ENCODE assay signal across 11 cellular contexts in the genomic region with DNA sequence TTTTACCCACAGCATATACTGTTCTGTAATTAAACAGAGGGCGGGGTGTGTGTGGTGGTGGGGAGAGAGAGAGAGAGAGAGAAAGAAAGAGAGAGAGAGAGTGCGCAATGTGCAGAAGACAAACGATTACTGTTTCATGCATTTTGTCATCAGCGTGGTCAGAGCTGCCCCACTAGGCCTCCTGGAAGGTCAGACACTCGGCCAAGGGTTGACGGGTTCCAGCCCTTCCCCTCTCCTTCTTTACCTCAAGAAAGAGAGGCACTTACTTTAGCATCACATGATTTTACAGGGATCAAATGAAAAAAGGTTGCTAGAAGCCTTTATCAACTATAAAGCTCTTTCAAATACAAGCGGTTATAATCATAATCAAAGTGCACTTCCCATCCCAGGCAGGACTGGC.
DNase-seq lines count a peak whose midpoint lies in the region; ATAC-seq and TF ChIP-seq lines count a peak whose summit lies in the region.
"Had no signal": no experiment of that assay in that cellular context is flagged by ENCODE, and none has a peak within 500 bp of the region (broad histone marks: within the 10 kb centered on the region; RNA-seq: fewer than 3 reads in every experiment).

No MANE protein-coding gene starts in this region.

- CTCF ChIA-PET in activated CD8-positive, alpha-beta T cell treated with anti-CD3 and anti-CD28 coated beads for 36 hours (lab: Charles Lee), result interaction anchor here (1.6 kb wide), 1 partner anchor 67 kb away, joined by 3 read pairs; no protein-coding TSS in a partner anchor
- CTCF ChIA-PET in activated CD8-positive, alpha-beta T cell treated with anti-CD3 and anti-CD28 coated beads, Interleukin-2, amount 10 ng/mL, durations not matched to agents 7 days and 5 days (lab: Charles Lee), result no interaction called here

- TF ChIP-seq RAD21 in neural cell (conservative IDR thresholded peaks at IDR 0.05), result no peak

- peak overlapping the region; percentile 96 for H2AFZ ChIP-seq in neural cell (ENCODE audit: low read depth, low read length)

- no peaks in the 10 kb centered on the region for H3K79me2 ChIP-seq in neural cell (replicated peaks; ENCODE audit: insufficient read depth, low read length)

- no peak for ATAC-seq in activated CD8-positive, alpha-beta T cell treated with anti-CD3 and anti-CD28 coated beads for 36 hours
- ATAC-seq in activated CD8-positive, alpha-beta T cell treated with anti-CD3 and anti-CD28 coated beads, Interleukin-2, amount 10 ng/mL, durations not matched to agents 7 days and 5 days, result no peak
- no peak for ATAC-seq in aorta (ENCODE audit: low FRiP score)
- no peak for ATAC-seq in HG03280 (IDR thresholded peaks at IDR 0.05; ENCODE audit: unreplicated experiment)
- ATAC-seq: A549 had no signal

- no peak for TF ChIP-seq EP300 in neural cell (conservative IDR thresholded peaks at IDR 0.05; ENCODE audit: poor library complexity, severe bottlenecking)

- no peak for DNase-seq in activated CD8-positive, alpha-beta T cell treated with anti-CD3 and anti-CD28 coated beads for 36 hours
- no peak for DNase-seq in activated CD8-positive, alpha-beta T cell treated with anti-CD3 and anti-CD28 coated beads, Interleukin-2, amount 10 ng/mL, durations not matched to agents 7 days and 5 days
- DNase-seq in fibroblast of mammary gland (ENCODE audit: low read depth) (peak; percentile 24), uterus (no peak), aorta (no peak), SW480 (ENCODE audit: low spot score) (no peak)
- DNase-seq: MG63; stimulated activated CD4-positive, alpha-beta T cell treated with anti-CD3 and anti-CD28 coated beads, Interleukin-12 subunit alpha, Interleukin-12 subunit beta, amount 100 ng/mL, for 4 hours had no signal

- intact Hi-C loops in activated CD8-positive, alpha-beta T cell treated with anti-CD3 and anti-CD28 coated beads for 36 hours (cut with micrococcal nuclease), result no loop called here
- intact Hi-C loops in uterus (cut with DNase I; ENCODE audit: low total_unique reads) (no loop called here), aorta (cut with DNase I) (loop anchor here in 1 of 2 donors (1.0 to 5.0 kb wide), 3 partner anchors 20 to 375 kb away; no protein-coding TSS in a partner anchor)

- H3K36me3 Mint-ChIP-seq in activated CD8-positive, alpha-beta T cell treated with anti-CD3 and anti-CD28 coated beads for 36 hours (ENCODE audit: low read depth), result no peaks in the 10 kb centered on the region
- no peaks in the 10 kb centered on the region for H3K36me3 Mint-ChIP-seq in activated CD8-positive, alpha-beta T cell treated with anti-CD3 and anti-CD28 coated beads, Interleukin-2, amount 10 ng/mL, durations not matched to agents 7 days and 5 days (ENCODE audit: low read depth)

- peak overlapping the region; percentile 62 for H3K4me2 ChIP-seq in neural cell (ENCODE audit: low read length)
- H3K4me2 ChIP-seq: A549 had no signal

- no peak for TF ChIP-seq CTCF in activated CD8-positive, alpha-beta T cell treated with anti-CD3 and anti-CD28 coated beads for 36 hours (IDR thresholded peaks at IDR 0.05)
- TF ChIP-seq CTCF in fibroblast of mammary gland (conservative IDR thresholded peaks at IDR 0.05; ENCODE audit: control insufficient read depth, insufficient read depth, low read depth, low read length) (no peak), neural cell (IDR thresholded peaks at IDR 0.05; ENCODE audit: poor library complexity, severe bottlenecking) (no peak), uterus (IDR thresholded peaks at IDR 0.05) (no peak)

- H3K9me2 ChIP-seq in neural cell (ENCODE audit: insufficient read depth, low read length), result no peaks in the 10 kb centered on the region

- no peak for TF ChIP-seq POLR2A in uterus (IDR thresholded peaks at IDR 0.05)

- peaks cover 2% of the 10 kb centered on the region for H3K4me1 Mint-ChIP-seq in activated CD8-positive, alpha-beta T cell treated with anti-CD3 and anti-CD28 coated beads for 36 hours (ENCODE audit: low read depth)
- no peaks in the 10 kb centered on the region for H3K4me1 Mint-ChIP-seq in activated CD8-positive, alpha-beta T cell treated with anti-CD3 and anti-CD28 coated beads, Interleukin-2, amount 10 ng/mL, durations not matched to agents 7 days and 5 days (ENCODE audit: low read depth)

- 51 to 59% methylated on average over 7 of the region's 7 CpGs for WGBS in aorta, 2 donors

- peaks cover 12% of the 10 kb centered on the region for H3F3A ChIP-seq in neural cell (ENCODE audit: insufficient read depth, low read length, poor library complexity, severe bottlenecking)

- H3K9me3 Mint-ChIP-seq in activated CD8-positive, alpha-beta T cell treated with anti-CD3 and anti-CD28 coated beads for 36 hours, result peaks cover 3% of the 10 kb centered on the region
- no peaks in the 10 kb centered on the region for H3K9me3 Mint-ChIP-seq in activated CD8-positive, alpha-beta T cell treated with anti-CD3 and anti-CD28 coated beads, Interleukin-2, amount 10 ng/mL, durations not matched to agents 7 days and 5 days (ENCODE audit: insufficient read depth)

- H4K20me1 ChIP-seq in neural cell (ENCODE audit: insufficient read depth), result no peaks in the 10 kb centered on the region

- peak overlapping the region; percentile 98 for H3K27ac ChIP-seq in neural cell (ENCODE audit: low read length)
- H3K27ac ChIP-seq in uterus, result peak overlapping the region; percentile 78 to 86
- H3K27ac ChIP-seq in aorta (ENCODE audit: low read depth in 1 of 2, low read length in 2 of 2), result peak overlapping the region in 1 of 2 donors; percentile 60
- H3K27ac ChIP-seq: A549 had no signal

- H3K9ac ChIP-seq in neural cell (ENCODE audit: low read length), result peak overlapping the region; percentile 86

- H3K4me3 ChIP-seq in fibroblast of mammary gland (ENCODE audit: control insufficient read depth, low read depth, low read length) (no peak overlapping the region), neural cell (ENCODE audit: low read length) (peak overlapping the region; percentile 67), uterus (peak overlapping the region in 1 of 2 donors; percentile 44), aorta (ENCODE audit: low read length in 2 of 2) (no peak overlapping the region)
- H3K4me3 ChIP-seq: A549, MG63 had no signal

- H3K4me1 ChIP-seq in uterus (no peaks in the 10 kb centered on the region), aorta (ENCODE audit: control insufficient read depth in 1 of 2, insufficient read depth in 2 of 2, low read length in 2 of 2) (no peaks in the 10 kb centered on the region)
- H3K4me1 ChIP-seq: A549 had no signal

- peak overlapping the region; percentile 11 for H3K4me3 Mint-ChIP-seq in activated CD8-positive, alpha-beta T cell treated with anti-CD3 and anti-CD28 coated beads for 36 hours
- H3K4me3 Mint-ChIP-seq in activated CD8-positive, alpha-beta T cell treated with anti-CD3 and anti-CD28 coated beads, Interleukin-2, amount 10 ng/mL, durations not matched to agents 7 days and 5 days, result no peak overlapping the region

- no peak overlapping the region for H3K27ac Mint-ChIP-seq in activated CD8-positive, alpha-beta T cell treated with anti-CD3 and anti-CD28 coated beads for 36 hours
- no peak overlapping the region for H3K27ac Mint-ChIP-seq in activated CD8-positive, alpha-beta T cell treated with anti-CD3 and anti-CD28 coated beads, Interleukin-2, amount 10 ng/mL, durations not matched to agents 7 days and 5 days

- no peaks in the 10 kb centered on the region for H3K9me3 ChIP-seq in neural cell (ENCODE audit: low read length)
- H3K9me3 ChIP-seq in uterus, result no peaks in the 10 kb centered on the region
- H3K9me3 ChIP-seq in aorta (ENCODE audit: control insufficient read depth, low read length), result no peaks in the 10 kb centered on the region
- H3K9me3 ChIP-seq: A549, MG63 had no signal

- no peaks in the 10 kb centered on the region for H3K27me3 ChIP-seq in neural cell (ENCODE audit: insufficient read depth, low read depth, low read length)
- H3K27me3 ChIP-seq in uterus, result no peaks in the 10 kb centered on the region
- H3K27me3 ChIP-seq in aorta (ENCODE audit: control insufficient read depth in 1 of 2, insufficient read depth in 2 of 2, low read length in 1 of 2), result no peaks in the 10 kb centered on the region
- H3K27me3 ChIP-seq: MG63 had no signal

- H3K36me3 ChIP-seq in neural cell (ENCODE audit: insufficient read depth, low read length) (no peaks in the 10 kb centered on the region), uterus (no peaks in the 10 kb centered on the region), aorta (ENCODE audit: control insufficient read depth in 1 of 2, insufficient read depth in 2 of 2, low read length in 1 of 2) (no peaks in the 10 kb centered on the region)
- H3K36me3 ChIP-seq: MG63 had no signal

- H3K27me3 Mint-ChIP-seq in activated CD8-positive, alpha-beta T cell treated with anti-CD3 and anti-CD28 coated beads for 36 hours, result peaks cover 31% of the 10 kb centered on the region
- H3K27me3 Mint-ChIP-seq in activated CD8-positive, alpha-beta T cell treated with anti-CD3 and anti-CD28 coated beads, Interleukin-2, amount 10 ng/mL, durations not matched to agents 7 days and 5 days (ENCODE audit: low read depth), result peaks cover 35% of the 10 kb centered on the region

- POLR2A ChIA-PET in activated CD8-positive, alpha-beta T cell treated with anti-CD3 and anti-CD28 coated beads for 36 hours (lab: Charles Lee), result no interaction called here
- POLR2A ChIA-PET in activated CD8-positive, alpha-beta T cell treated with anti-CD3 and anti-CD28 coated beads, Interleukin-2, amount 10 ng/mL, durations not matched to agents 7 days and 5 days (lab: Charles Lee), result interaction anchor here (0.6 kb wide), 1 partner anchor 109 kb away, joined by 6 read pairs; no protein-coding TSS in a partner anchor

TF ChIP-seq in neural cell, 6 proteins besides CTCF, POLR2A, EP300 and RAD21 (continues in another document):
- no peak for TF ChIP-seq MXI1 (conservative IDR thresholded peaks at IDR 0.05; ENCODE audit: poor library complexity, severe bottlenecking)
